Comparison of ENCODE assay signal across 1 cellular context in genomic region chr12:98513379-98514318, GRCh38.
TF ChIP-seq lines count a peak whose summit lies in the region.

No MANE protein-coding gene starts in this region.

TF ChIP-seq in A549, 52 proteins besides CTCF, POLR2A, EP300 and RAD21 (continued from another document):
- TF ChIP-seq REST (IDR thresholded peaks at IDR 0.05) (no peak), ZSCAN20 (CRISPR knock-in tag; IDR thresholded peaks at IDR 0.05) (no peak), TFCP2L1 (CRISPR knock-in tag; IDR thresholded peaks at IDR 0.05) (no peak), BHLHE40 (IDR thresholded peaks at IDR 0.05; ENCODE audit: low read depth, low read length) (no peak), HOXB5 (CRISPR knock-in tag; IDR thresholded peaks at IDR 0.05) (no peak), ZC3H11A (IDR thresholded peaks at IDR 0.05) (no peak)
TF ChIP-seq in A549: peak in this region for 0.
